In genomic region chr15:64636101-64636500, GRCh38 we compare ENCODE assay signal across 10 cellular contexts.
A peak's percentile ranks its signal among the peaks of the same experiment; 100 is the strongest.
DNase-seq lines count a peak whose midpoint lies in the region; ATAC-seq, FAIRE-seq and TF ChIP-seq lines count a peak whose summit lies in the region.
"Had no signal": no experiment of that assay in that cellular context is flagged by ENCODE, and none has a peak within 500 bp of the region (broad histone marks: within the 10 kb centered on the region; RNA-seq: fewer than 3 reads in every experiment).

No MANE protein-coding gene starts in this region.

- no peak for TF ChIP-seq CTCF in astrocyte (IDR thresholded peaks at IDR 0.05; ENCODE audit: insufficient read depth, low read depth, low read length)
- no peak for TF ChIP-seq CTCF in kidney (IDR thresholded peaks at IDR 0.05; ENCODE audit: borderline replicate concordance, extremely low read depth, insufficient read depth)

- no peaks in the 10 kb centered on the region for H3K9me3 Mint-ChIP-seq in astrocyte (ENCODE audit: unreplicated experiment)
- H3K9me3 Mint-ChIP-seq in stimulated activated effector memory CD8-positive, alpha-beta T cell treated with anti-CD3 and anti-CD28 coated beads, Interleukin-12 subunit alpha, Interleukin-12 subunit beta, amount 100 ng/mL, for 72 hours = peaks cover 6% of the 10 kb centered on the region

- H3K4me1 ChIP-seq in astrocyte (ENCODE audit: insufficient read depth, low read length) (peaks cover 21% of the 10 kb centered on the region), kidney (ENCODE audit: control insufficient read depth in 1 of 2, insufficient read depth in 1 of 2, low read depth in 1 of 2, low read length in 2 of 2) (peaks cover 18 to 34% of the 10 kb centered on the region in 2 donors)

- peaks cover 12% of the 10 kb centered on the region for H3K36me3 Mint-ChIP-seq in astrocyte (ENCODE audit: low read depth, unreplicated experiment)
- H3K36me3 Mint-ChIP-seq in stimulated activated effector memory CD8-positive, alpha-beta T cell treated with anti-CD3 and anti-CD28 coated beads, Interleukin-12 subunit alpha, Interleukin-12 subunit beta, amount 100 ng/mL, for 72 hours = peaks cover 34% of the 10 kb centered on the region

- peaks cover 64% of the 10 kb centered on the region for H3K79me2 ChIP-seq in astrocyte (ENCODE audit: insufficient read depth, low read length)

- H3K4me3 ChIP-seq in astrocyte (ENCODE audit: insufficient read depth, low read depth, low read length) = no peak overlapping the region
- H3K4me3 ChIP-seq in kidney (ENCODE audit: low read length in 2 of 2) = no peak overlapping the region

- peaks cover 44% of the 10 kb centered on the region for H3K4me1 Mint-ChIP-seq in astrocyte (ENCODE audit: low read depth, unreplicated experiment)
- peaks cover 64% of the 10 kb centered on the region for H3K4me1 Mint-ChIP-seq in stimulated activated effector memory CD8-positive, alpha-beta T cell treated with anti-CD3 and anti-CD28 coated beads, Interleukin-12 subunit alpha, Interleukin-12 subunit beta, amount 100 ng/mL, for 72 hours

- H3K9ac ChIP-seq in astrocyte (ENCODE audit: low read length) = no peak overlapping the region
- peak overlapping the region in 1 of 2 donors; percentile 14 for H3K9ac ChIP-seq in kidney (ENCODE audit: low read length in 2 of 2)

- H3K9me3 ChIP-seq in astrocyte (ENCODE audit: insufficient read depth, low read depth, low read length) (peaks cover 2% of the 10 kb centered on the region), kidney (ENCODE audit: control insufficient read depth in 1 of 2, low read length in 2 of 2) (peaks cover 0 to 4% of the 10 kb centered on the region in 2 donors)

- no peak overlapping the region for H3K4me2 ChIP-seq in astrocyte (ENCODE audit: low read length)

- no peak overlapping the region for H3K4me3 Mint-ChIP-seq in astrocyte (ENCODE audit: unreplicated experiment)
- H3K4me3 Mint-ChIP-seq in stimulated activated effector memory CD8-positive, alpha-beta T cell treated with anti-CD3 and anti-CD28 coated beads, Interleukin-12 subunit alpha, Interleukin-12 subunit beta, amount 100 ng/mL, for 72 hours = peak overlapping the region; percentile 53

- H3K36me3 ChIP-seq in astrocyte (ENCODE audit: insufficient read depth, low read length) = peaks cover 3% of the 10 kb centered on the region
- no peaks in the 10 kb centered on the region for H3K36me3 ChIP-seq in kidney (ENCODE audit: control insufficient read depth in 1 of 2, insufficient read depth in 2 of 2, low read length in 2 of 2)

- peak overlapping the region; percentile 93 for H3K27ac Mint-ChIP-seq in astrocyte (ENCODE audit: unreplicated experiment)
- H3K27ac Mint-ChIP-seq in stimulated activated effector memory CD8-positive, alpha-beta T cell treated with anti-CD3 and anti-CD28 coated beads, Interleukin-12 subunit alpha, Interleukin-12 subunit beta, amount 100 ng/mL, for 72 hours = peak overlapping the region; percentile 87

- no peak overlapping the region for H2AFZ ChIP-seq in astrocyte (ENCODE audit: low read depth, low read length)

- H3K27me3 ChIP-seq in astrocyte (ENCODE audit: insufficient read depth, low read length) = no peaks in the 10 kb centered on the region

- FAIRE-seq in astrocyte (lab: Jason Lieb, UNC) (no peak), kidney (lab: Jason Lieb, UNC) (no peak)

- peaks cover 49% of the 10 kb centered on the region for H4K20me1 ChIP-seq in astrocyte (ENCODE audit: insufficient read depth, low read length)

- intact Hi-C loops in kidney (cut with DNase I) = no loop called here

- DNase-seq in NCI-H2081 treated with DMSO at 0.1 percent for 48 hours (lab: John Stamatoyannopoulos, UW) = peak; percentile 82
- DNase-seq in NCI-H2081 (lab: John Stamatoyannopoulos, UW) = no peak
- no peak for DNase-seq in astrocyte (ENCODE audit: low read depth)
- DNase-seq in kidney = no peak
- DNase-seq in stimulated activated effector memory CD8-positive, alpha-beta T cell treated with anti-CD3 and anti-CD28 coated beads, Interleukin-12 subunit alpha, Interleukin-12 subunit beta, amount 100 ng/mL, for 72 hours (ENCODE audit: low spot score in 2 of 2) = no peak
- no peak for DNase-seq in NCI-H2171 treated with DMSO at 0.1 percent for 48 hours (lab: John Stamatoyannopoulos, UW)
- no peak for DNase-seq in NCI-H345 (lab: John Stamatoyannopoulos, UW)
- DNase-seq in retina = no peak
- DNase-seq: NCI-H2107; stimulated activated CD4-positive, alpha-beta T cell treated with anti-CD3 and anti-CD28 coated beads, Interleukin-2, amount 100 ng/mL, for 24 hours had no signal

- H3K27me3 Mint-ChIP-seq in astrocyte (ENCODE audit: low read depth, unreplicated experiment) = no peaks in the 10 kb centered on the region

- ATAC-seq in stimulated activated effector memory CD8-positive, alpha-beta T cell treated with anti-CD3 and anti-CD28 coated beads, Interleukin-12 subunit alpha, Interleukin-12 subunit beta, amount 100 ng/mL, for 72 hours = no peak

- no peak overlapping the region for H3K27ac ChIP-seq in astrocyte (ENCODE audit: low read depth, low read length)
- peak overlapping the region; percentile 6 to 71 for H3K27ac ChIP-seq in kidney (ENCODE audit: low read depth in 2 of 2, low read length in 2 of 2)
